Comparison of ENCODE assay signal across 9 cellular contexts in the genomic region with DNA sequence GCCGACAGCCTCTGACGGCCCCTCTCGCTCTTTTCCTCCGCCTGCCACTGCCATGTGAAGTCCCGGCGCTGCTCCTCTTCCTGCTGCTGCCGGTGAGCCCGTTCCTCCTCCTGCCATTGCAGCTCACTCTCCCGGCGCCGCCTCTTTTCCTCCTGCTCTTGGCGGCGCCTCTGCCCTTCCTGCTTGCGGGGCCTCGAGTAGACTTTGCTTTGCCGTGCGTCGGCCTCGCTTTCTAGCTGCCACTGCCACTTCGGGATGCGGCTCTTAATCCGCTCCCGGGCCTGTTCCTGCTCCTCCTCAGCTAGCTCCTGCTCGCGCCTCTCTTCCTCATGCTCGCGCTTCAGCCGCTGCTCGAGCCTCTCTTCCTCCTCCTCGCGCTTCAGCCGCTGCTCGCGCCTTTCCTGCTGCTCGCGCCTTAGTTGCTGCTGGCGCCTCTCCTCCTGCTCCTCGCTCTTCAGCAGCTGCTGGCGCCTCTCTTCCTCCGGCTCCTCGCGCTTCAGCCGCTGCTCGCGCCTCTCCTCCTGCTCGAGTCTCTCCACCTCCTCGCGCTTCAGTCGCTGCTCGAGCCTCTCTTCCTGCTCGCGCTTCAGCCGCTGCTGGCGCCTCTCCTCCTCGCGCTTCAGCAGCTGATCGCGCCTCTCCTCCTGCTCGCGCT. TPM values are rescaled to one million over a fixed set of nuclear protein-coding genes. Genes with fewer than 3 reads are reported as not detected.
DNase-seq lines count a peak whose midpoint lies in the region; ATAC-seq and TF ChIP-seq lines count a peak whose summit lies in the region.
"Had no signal": no experiment of that assay in that cellular context is flagged by ENCODE, and none has a peak within 500 bp of the region (broad histone marks: within the 10 kb centered on the region; RNA-seq: fewer than 3 reads in every experiment).

No MANE protein-coding gene starts in this region.

- H3K4me1 ChIP-seq in PC-3 (ENCODE audit: insufficient read depth, low read length) (peaks cover 42% of the 10 kb centered on the region), liver (ENCODE audit: control insufficient read depth in 4 of 4, insufficient read depth in 4 of 4, low read length in 3 of 4) (peaks cover 4 to 49% (median 37%) of the 10 kb centered on the region in 4 donors), stomach (peaks cover 33 to 57% (median 45%) of the 10 kb centered on the region in 4 donors)

- 2% methylated on average over 60 of the region's 60 CpGs for WGBS in liver
- 0 to 3% (median 1%) methylated on average over 57 to 60 of the region's 60 CpGs for WGBS in stomach, 5 donors

- ATAC-seq in PC-3 (peak; percentile 61), HG02938 (IDR thresholded peaks at IDR 0.05; ENCODE audit: unreplicated experiment) (no peak)

- peaks cover 98% of the 10 kb centered on the region for H3K27me3 ChIP-seq in PC-3 (ENCODE audit: low read length)
- H3K27me3 ChIP-seq in liver (ENCODE audit: control insufficient read depth in 4 of 4, insufficient read depth in 4 of 4, low read length in 3 of 4): peaks cover 0 to 28% (median 16%) of the 10 kb centered on the region in 4 donors
- peaks cover 42 to 100% (median 90%) of the 10 kb centered on the region in 3 donors for H3K27me3 ChIP-seq in stomach

- H2AFZ ChIP-seq in PC-3 (ENCODE audit: low read length): peak overlapping the region; percentile 91

- intact Hi-C loops in PC-3 (cut with micrococcal nuclease): no loop called here
- intact Hi-C loops in stomach (cut with DNase I; ENCODE audit: low total_unique reads): no loop called here

- POLR2A ChIA-PET in GM10248 (lab: Yijun Ruan, JAX): no interaction called here
- POLR2A ChIA-PET in PC-3 (lab: Charles Lee; ENCODE audit: unreplicated experiment): interaction anchor here (0.6 to 0.7 kb wide), 3 partner anchors 29 to 101 kb away, joined by 3 to 29 read pairs (median 5); partner anchors contain the start of gene S100A11

- no peak for TF ChIP-seq CTCF in GM10248 (IDR thresholded peaks at IDR 0.05; ENCODE audit: control extremely low read depth, extremely low read depth, low read depth, missing control alignments)
- TF ChIP-seq CTCF in PC-3 (conservative IDR thresholded peaks at IDR 0.05; ENCODE audit: low read depth, low read length): no peak
- no peak for TF ChIP-seq CTCF in cardiac fibroblast (IDR thresholded peaks at IDR 0.05; ENCODE audit: low read depth, low read length)
- TF ChIP-seq CTCF in liver (IDR thresholded peaks at IDR 0.05; ENCODE audit: low read depth, low read length, missing input control): no peak
- no peak for TF ChIP-seq CTCF in stomach (IDR thresholded peaks at IDR 0.05)

- CTCF ChIA-PET in GM10248 (lab: Yijun Ruan, JAX): interaction anchor here (1.3 to 2.2 kb wide), 5 partner anchors 51 to 77 kb away, joined by 3 to 5 read pairs (median 4); no protein-coding TSS in a partner anchor
- CTCF ChIA-PET in PC-3 (lab: Charles Lee): interaction anchor here (0.8 to 1.1 kb wide), 2 partner anchors 75 to 78 kb away, joined by 3 read pairs; no protein-coding TSS in a partner anchor

- no peaks in the 10 kb centered on the region for H4K20me1 ChIP-seq in PC-3 (ENCODE audit: low read length)

- no peak for TF ChIP-seq RAD21 in liver (IDR thresholded peaks at IDR 0.05)

- no peak overlapping the region for H3K9ac ChIP-seq in PC-3 (ENCODE audit: low read length)
- no peak overlapping the region for H3K9ac ChIP-seq in liver (ENCODE audit: low read depth in 1 of 2, low read length in 2 of 2)

- H3F3A ChIP-seq in PC-3 (ENCODE audit: low read length, unreplicated experiment): no peaks in the 10 kb centered on the region

- TF ChIP-seq EP300 in stomach (IDR thresholded peaks at IDR 0.05): no peak

- in situ Hi-C loops in ACHN (cut with HindIII; ENCODE audit: low pct_ligation_motif_present, low pct_unique_long_range_greater_than_20kb, low sequenced_read_pairs): no loop called here

- TF ChIP-seq POLR2A in stomach (IDR thresholded peaks at IDR 0.05): no peak

- DNase-seq in ACHN (peak; percentile 72), GM10248 (ENCODE audit: extremely low spot score) (peak; percentile 26), PC-3 (peak; percentile 50), cardiac fibroblast (ENCODE audit: low read depth in 2 of 2) (peak; percentile 54 to 65), stomach (no peak), NCI-H1048 (lab: John Stamatoyannopoulos, UW) (no peak)

- H3K4me2 ChIP-seq in PC-3 (ENCODE audit: low read length): peak overlapping the region; percentile 95

- no peaks in the 10 kb centered on the region for H3K9me3 ChIP-seq in PC-3 (ENCODE audit: low read length)
- H3K9me3 ChIP-seq in liver (ENCODE audit: control insufficient read depth in 4 of 4, low read length in 3 of 4): no peaks in the 10 kb centered on the region
- H3K9me3 ChIP-seq in stomach: peaks cover 12 to 24% (median 20%) of the 10 kb centered on the region in 4 donors

- no peaks in the 10 kb centered on the region for H3K79me2 ChIP-seq in PC-3 (ENCODE audit: low read length)

- no peak overlapping the region for H3K27ac ChIP-seq in PC-3 (ENCODE audit: low read length)
- no peak overlapping the region for H3K27ac ChIP-seq in liver (ENCODE audit: low read depth in 1 of 2, low read length in 2 of 2)
- no peak overlapping the region for H3K27ac ChIP-seq in stomach

- H3K36me3 ChIP-seq in PC-3 (ENCODE audit: low read depth, low read length): no peaks in the 10 kb centered on the region
- H3K36me3 ChIP-seq in liver (ENCODE audit: control insufficient read depth in 4 of 4, insufficient read depth in 3 of 4, low read depth in 1 of 4, low read length in 3 of 4): no peaks in the 10 kb centered on the region
- H3K36me3 ChIP-seq in stomach: no peaks in the 10 kb centered on the region

- no TSS peak for BruUV-seq in PC-3 (replicated peaks; lab: Mats Ljungman, UMichigan)

- H3K9me2 ChIP-seq in PC-3 (replicated peaks; ENCODE audit: low read length): no peaks in the 10 kb centered on the region

- H3K4me3 ChIP-seq in PC-3 (ENCODE audit: low read length) (peak overlapping the region; percentile 71), cardiac fibroblast (replicated peaks in 1 of 2; ENCODE audit: low read depth in 2 of 2, low read length in 2 of 2) (peak overlapping the region; percentile 50 to 54), liver (ENCODE audit: low read depth in 1 of 3, low read length in 3 of 3) (peak overlapping the region; percentile 7 to 37 (median 11)), stomach (peak overlapping the region; percentile 42 to 65 (median 53))

TF ChIP-seq in liver, 16 proteins besides CTCF, POLR2A, EP300 and RAD21 (continues in another document):
- TF ChIP-seq FOXA1 (IDR thresholded peaks at IDR 0.05): no peak
- TF ChIP-seq, protein P1, sequence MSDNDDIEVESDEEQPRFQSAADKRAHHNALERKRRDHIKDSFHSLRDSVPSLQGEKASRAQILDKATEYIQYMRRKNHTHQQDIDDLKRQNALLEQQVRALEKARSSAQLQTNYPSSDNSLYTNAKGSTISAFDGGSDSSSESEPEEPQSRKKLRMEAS (IDR thresholded peaks at IDR 0.05): no peak
- TF ChIP-seq GABPA (IDR thresholded peaks at IDR 0.05 in 1 of 2, conservative IDR thresholded peaks at IDR 0.05 in 1 of 2): no peak
- no peak for TF ChIP-seq YY1 (IDR thresholded peaks at IDR 0.05)
- no peak for TF ChIP-seq NR2F2 (IDR thresholded peaks at IDR 0.05)
- TF ChIP-seq RXRA (IDR thresholded peaks at IDR 0.05): no peak
- TF ChIP-seq, protein P2, sequence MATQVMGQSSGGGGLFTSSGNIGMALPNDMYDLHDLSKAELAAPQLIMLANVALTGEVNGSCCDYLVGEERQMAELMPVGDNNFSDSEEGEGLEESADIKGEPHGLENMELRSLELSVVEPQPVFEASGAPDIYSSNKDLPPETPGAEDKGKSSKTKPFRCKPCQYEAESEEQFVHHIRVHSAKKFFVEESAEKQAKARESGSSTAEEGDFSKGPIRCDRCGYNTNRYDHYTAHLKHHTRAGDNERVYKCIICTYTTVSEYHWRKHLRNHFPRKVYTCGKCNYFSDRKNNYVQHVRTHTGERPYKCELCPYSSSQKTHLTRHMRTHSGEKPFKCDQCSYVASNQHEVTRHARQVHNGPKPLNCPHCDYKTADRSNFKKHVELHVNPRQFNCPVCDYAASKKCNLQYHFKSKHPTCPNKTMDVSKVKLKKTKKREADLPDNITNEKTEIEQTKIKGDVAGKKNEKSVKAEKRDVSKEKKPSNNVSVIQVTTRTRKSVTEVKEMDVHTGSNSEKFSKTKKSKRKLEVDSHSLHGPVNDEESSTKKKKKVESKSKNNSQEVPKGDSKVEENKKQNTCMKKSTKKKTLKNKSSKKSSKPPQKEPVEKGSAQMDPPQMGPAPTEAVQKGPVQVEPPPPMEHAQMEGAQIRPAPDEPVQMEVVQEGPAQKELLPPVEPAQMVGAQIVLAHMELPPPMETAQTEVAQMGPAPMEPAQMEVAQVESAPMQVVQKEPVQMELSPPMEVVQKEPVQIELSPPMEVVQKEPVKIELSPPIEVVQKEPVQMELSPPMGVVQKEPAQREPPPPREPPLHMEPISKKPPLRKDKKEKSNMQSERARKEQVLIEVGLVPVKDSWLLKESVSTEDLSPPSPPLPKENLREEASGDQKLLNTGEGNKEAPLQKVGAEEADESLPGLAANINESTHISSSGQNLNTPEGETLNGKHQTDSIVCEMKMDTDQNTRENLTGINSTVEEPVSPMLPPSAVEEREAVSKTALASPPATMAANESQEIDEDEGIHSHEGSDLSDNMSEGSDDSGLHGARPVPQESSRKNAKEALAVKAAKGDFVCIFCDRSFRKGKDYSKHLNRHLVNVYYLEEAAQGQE (IDR thresholded peaks at IDR 0.05): no peak
- no peak for TF ChIP-seq ATF3 (IDR thresholded peaks at IDR 0.05)

RNA-seq across cellular contexts. Expression of gene TCHH, which starts 4.3 kb away (rescaled TPM):
- not detected in 2 replicates for total RNA-seq in PC-3 (2014; rRNA removed)
- total RNA-seq in liver: under 1 TPM; 0.05 to 0.33 TPM
- polyA plus RNA-seq in liver: under 1 TPM; 0.07 to 0.09 TPM
- total RNA-seq in stomach: not detected
- under 1 TPM in 1 of 3 donors, not detected in 2; 0.13 TPM for polyA plus RNA-seq in stomach

RNA-seq across cellular contexts. Expression of gene TCHHL1, which starts 22.1 kb away (rescaled TPM):
- total RNA-seq in PC-3 (2014; rRNA removed) (not detected in 2 replicates), liver (not detected), stomach (under 1 TPM in 1 of 5 donors, not detected in 4; 0.18 TPM)
- polyA plus RNA-seq in liver (not detected), stomach (not detected)
- total RNA-seq: dermis microvascular lymphatic vessel endothelial cell had no signal

RNA-seq across cellular contexts. Expression of gene RPTN, which starts 48.0 kb away (rescaled TPM):
- total RNA-seq in PC-3 (2014; rRNA removed) (not detected in 2 replicates), liver (not detected), stomach (not detected)
- polyA plus RNA-seq in liver (not detected), stomach (under 1 TPM in 1 of 3 donors, not detected in 2; 0.31 TPM)
- total RNA-seq: dermis microvascular lymphatic vessel endothelial cell had no signal

Comparison
In these comparisons a context has a peak if more than half of its experiments do, and no peak if none do; other contexts are left out.
1. DNase-seq: peak in ACHN (single experiment), GM10248 (single experiment), PC-3 (single experiment) and cardiac fibroblast (2 of 2); none in stomach (single experiment) and NCI-H1048 (single experiment).
2. H3K4me3 ChIP-seq: peak in every context shown above with its lines; median percentile 71 in PC-3; 53 in stomach; 52 in cardiac fibroblast; 11 in liver.